Comparison of ENCODE assay signal across 18 cellular contexts in the genomic region with DNA sequence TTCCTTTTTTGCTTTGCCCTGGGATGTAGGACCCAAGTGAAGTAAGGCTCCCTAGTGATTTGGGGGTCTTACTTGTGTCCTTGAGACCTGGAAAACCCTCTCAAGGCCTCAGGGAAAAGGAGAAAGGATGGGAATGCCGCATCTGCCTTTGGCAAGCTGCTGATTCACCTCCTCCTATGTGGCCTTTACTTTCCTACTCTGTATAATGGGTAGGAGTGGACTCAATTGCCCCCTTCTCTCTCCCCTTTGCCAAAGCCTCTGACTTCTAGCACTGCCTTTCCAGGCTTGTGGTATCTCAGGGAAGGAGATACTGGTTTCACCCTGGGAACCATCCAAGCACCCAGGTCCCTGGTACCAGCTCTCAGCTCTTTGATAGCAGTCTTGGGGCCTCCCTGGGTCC. TPM values are rescaled to one million over a fixed set of nuclear protein-coding genes. Genes with fewer than 3 reads are reported as not detected.
A peak's percentile ranks its signal among the peaks of the same experiment; 100 is the strongest.
DNase-seq lines count a peak whose midpoint lies in the region; ATAC-seq, FAIRE-seq and TF ChIP-seq lines count a peak whose summit lies in the region.
"Had no signal": no experiment of that assay in that cellular context is flagged by ENCODE, and none has a peak within 500 bp of the region (broad histone marks: within the 10 kb centered on the region; RNA-seq: fewer than 3 reads in every experiment).

No MANE protein-coding gene starts in this region.

- TF ChIP-seq EP300 in HepG2 (IDR thresholded peaks at IDR 0.05; ENCODE audit: low read depth in 2 of 2, low read length in 2 of 2) (no peak), HepG2 (CRISPR knock-in tag; IDR thresholded peaks at IDR 0.05; ENCODE audit: borderline replicate concordance) (no peak)

- H3K9me3 ChIP-seq in HepG2 (ENCODE audit: low read length) (no peaks in the 10 kb centered on the region), right lobe of liver (no peaks in the 10 kb centered on the region), colonic mucosa (no peaks in the 10 kb centered on the region), mucosa of stomach (ENCODE audit: control insufficient read depth, low read length) (no peaks in the 10 kb centered on the region), prostate gland (no peaks in the 10 kb centered on the region)
- H3K9me3 ChIP-seq: BE2C had no signal

- POLR2A ChIA-PET in HepG2 (lab: Yijun Ruan, JAX): no interaction called here

- TF ChIP-seq POLR2A in HepG2 (IDR thresholded peaks at IDR 0.05; ENCODE audit: insufficient read depth in 1 of 2, low read depth in 2 of 2, low read length in 2 of 2) (no peak), right lobe of liver (IDR thresholded peaks at IDR 0.05) (no peak), prostate gland (IDR thresholded peaks at IDR 0.05) (no peak)

- CTCF ChIA-PET in HepG2 (lab: Yijun Ruan, JAX; ENCODE audit: low intra/inter-chr PET ratio, low total read pairs): no interaction called here

- in situ Hi-C loops in HepG2 (cut with HindIII; ENCODE audit: extremely low pct_ligation_motif_present, low pct_unique_long_range_greater_than_20kb) (no loop called here), GM13976 (cut with MboI; ENCODE audit: low sequenced_read_pairs, unreplicated experiment) (no loop called here)

- no peak for TF ChIP-seq CTCF in HepG2 (CRISPR knock-in tag; IDR thresholded peaks at IDR 0.05)
- TF ChIP-seq CTCF in right lobe of liver (IDR thresholded peaks at IDR 0.05): no peak
- no peak for TF ChIP-seq CTCF in colonic mucosa (IDR thresholded peaks at IDR 0.05)
- no peak for TF ChIP-seq CTCF in prostate gland (IDR thresholded peaks at IDR 0.05)
- no peak for TF ChIP-seq CTCF in GM13976 (IDR thresholded peaks at IDR 0.05; ENCODE audit: borderline replicate concordance, control extremely low read depth, extremely low read depth, insufficient read depth, missing control alignments)

- WGBS in HepG2 (ENCODE audit: low lambda C conversion rate): 0% methylated on average over 1 of the region's 1 CpG
- WGBS in right lobe of liver (ENCODE audit: insufficient coverage, low coverage, low lambda C conversion rate, missing lambda C conversion rate): no CpG with 5 or more reads among the region's 1 CpG
- 100% methylated on average over 1 of the region's 1 CpG for WGBS in prostate gland

- TF ChIP-seq RAD21 in HepG2 (CRISPR knock-in tag; IDR thresholded peaks at IDR 0.05): no peak

- H3K9ac ChIP-seq in HepG2 (ENCODE audit: insufficient read depth, low read depth, low read length) (no peak overlapping the region), colonic mucosa (ENCODE audit: low read depth in 2 of 2, low read length in 2 of 2) (peak overlapping the region in 1 of 2 donors; percentile 86), mucosa of stomach (ENCODE audit: low read length) (peak overlapping the region; percentile 16)

- no peak overlapping the region for H3K27ac ChIP-seq in HepG2 (ENCODE audit: extremely low read length, insufficient read depth, low read length)
- H3K27ac ChIP-seq in right lobe of liver: no peak overlapping the region
- peak overlapping the region; percentile 84 for H3K27ac ChIP-seq in colonic mucosa
- peak overlapping the region in 1 of 2 donors; percentile 25 for H3K27ac ChIP-seq in prostate gland

- H2AFZ ChIP-seq in HepG2 (ENCODE audit: low read length): no peak overlapping the region

- no peaks in the 10 kb centered on the region for H3K79me2 ChIP-seq in HepG2 (ENCODE audit: insufficient read depth, low read length)

- H3K4me3 ChIP-seq in HepG2 (replicated peaks in 1 of 3; ENCODE audit: insufficient read depth in 1 of 3, low read depth in 2 of 3, low read length in 3 of 3) (no peak overlapping the region), right lobe of liver (no peak overlapping the region), colonic mucosa (no peak overlapping the region), mucosa of stomach (ENCODE audit: low read length) (no peak overlapping the region), prostate gland (no peak overlapping the region)

- H3K4me1 ChIP-seq in HepG2 (ENCODE audit: insufficient read depth, low read length) (no peaks in the 10 kb centered on the region), right lobe of liver (peaks cover 0 to 16% (median 0%) of the 10 kb centered on the region in 4 donors), colonic mucosa (peaks cover 41% of the 10 kb centered on the region), mucosa of stomach (ENCODE audit: control insufficient read depth, insufficient read depth, low read length) (peaks cover 94% of the 10 kb centered on the region), prostate gland (replicated peaks) (peaks cover 17% of the 10 kb centered on the region)

- no peak for ATAC-seq in HepG2
- no peak for ATAC-seq in right lobe of liver
- ATAC-seq: PC-3 had no signal

- BruUV-seq in HepG2 (replicated peaks; lab: Mats Ljungman, UMichigan): no TSS peak

- H4K20me1 ChIP-seq in HepG2 (ENCODE audit: insufficient read depth, low read length): no peaks in the 10 kb centered on the region

- H3K27me3 ChIP-seq in HepG2 (ENCODE audit: control insufficient read depth in 1 of 2, insufficient read depth in 2 of 2, low read length in 2 of 2): peaks cover 6 to 37% of the 10 kb centered on the region in 2 experiments; a peak in 4 of 5 replicates
- no peaks in the 10 kb centered on the region for H3K27me3 ChIP-seq in right lobe of liver
- H3K27me3 ChIP-seq in colonic mucosa: no peaks in the 10 kb centered on the region
- no peaks in the 10 kb centered on the region for H3K27me3 ChIP-seq in mucosa of stomach (ENCODE audit: control insufficient read depth, insufficient read depth, low read length)
- H3K27me3 ChIP-seq in prostate gland (replicated peaks; ENCODE audit: insufficient read depth): no peaks in the 10 kb centered on the region
- H3K27me3 ChIP-seq: BE2C had no signal

- H3K36me3 ChIP-seq in HepG2 (replicated peaks in 1 of 2; ENCODE audit: control insufficient read depth in 1 of 2, insufficient read depth in 2 of 2, low read length in 2 of 2) (no peaks in the 10 kb centered on the region), right lobe of liver (no peaks in the 10 kb centered on the region), colonic mucosa (no peaks in the 10 kb centered on the region), mucosa of stomach (ENCODE audit: control insufficient read depth, insufficient read depth, low read length) (no peaks in the 10 kb centered on the region), prostate gland (no peaks in the 10 kb centered on the region)

- intact Hi-C loops in HepG2 (cut with micrococcal nuclease; ENCODE audit: unreplicated experiment): no loop called here
- intact Hi-C loops in right lobe of liver (cut with DNase I): no loop called here
- intact Hi-C loops in colonic mucosa (cut with DNase I): no loop called here
- intact Hi-C loops in prostate gland (cut with DNase I): no loop called here

- DNase-seq in HepG2 (ENCODE audit: low spot score): no peak
- no peak for DNase-seq in right lobe of liver
- DNase-seq in colonic mucosa: no peak
- DNase-seq in prostate gland (ENCODE audit: low spot score): no peak
- no peak for DNase-seq in DMS 273 treated with DMSO at 0.1 percent for 48 hours (lab: John Stamatoyannopoulos, UW)
- no peak for DNase-seq in GM13976 (ENCODE audit: low spot score)
- DNase-seq in inferior parietal cortex (ENCODE audit: extremely low spot score): no peak
- DNase-seq: ACHN; BE2C; CD4-positive, alpha-beta memory T cell; GF-D8; KG1; NCI-H1092 treated with DMSO at 0.1 percent for 48 hours; NCI-H1694 treated with DMSO at 0.1 percent for 48 hours; NCI-H345; NCI-H748 treated with DMSO at 0.1 percent for 48 hours; PC-3 had no signal

- no peak overlapping the region for H3K4me2 ChIP-seq in HepG2 (ENCODE audit: low read depth, low read length)

- FAIRE-seq in HepG2 (lab: Jason Lieb, UNC): no peak

TF ChIP-seq in HepG2, 621 proteins besides CTCF, POLR2A, EP300 and RAD21:
- TF ChIP-seq, protein P1, sequence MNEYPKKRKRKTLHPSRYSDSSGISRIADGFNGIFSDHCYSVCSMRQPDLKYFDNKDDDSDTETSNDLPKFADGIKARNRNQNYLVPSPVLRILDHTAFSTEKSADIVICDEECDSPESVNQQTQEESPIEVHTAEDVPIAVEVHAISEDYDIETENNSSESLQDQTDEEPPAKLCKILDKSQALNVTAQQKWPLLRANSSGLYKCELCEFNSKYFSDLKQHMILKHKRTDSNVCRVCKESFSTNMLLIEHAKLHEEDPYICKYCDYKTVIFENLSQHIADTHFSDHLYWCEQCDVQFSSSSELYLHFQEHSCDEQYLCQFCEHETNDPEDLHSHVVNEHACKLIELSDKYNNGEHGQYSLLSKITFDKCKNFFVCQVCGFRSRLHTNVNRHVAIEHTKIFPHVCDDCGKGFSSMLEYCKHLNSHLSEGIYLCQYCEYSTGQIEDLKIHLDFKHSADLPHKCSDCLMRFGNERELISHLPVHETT (CRISPR knock-in tag; conservative IDR thresholded peaks at IDR 0.05): no peak
- TF ChIP-seq ZNF629 (CRISPR knock-in tag; conservative IDR thresholded peaks at IDR 0.05): peak; percentile 42; the same call in 1 of the 2 replicates

RNA-seq across cellular contexts. Expression of gene UNC5B, which starts 35.4 kb away (rescaled TPM):
- total RNA-seq in HepG2 (2016; rRNA removed; fragmentation: Illumina TruSeq; extraction: Trizol) (0.07 TPM in 1 of 2 replicates, not detected in the other), right lobe of liver (1 to 10 TPM; 1.0 to 6.2 (median 2.1) TPM), colonic mucosa (10 to 100 TPM; 18.4 to 18.5 TPM), prostate gland (10 to 100 TPM; 12.8 to 58.4 TPM)
- not detected in 2 replicates for total RNA-seq in HepG2 (2016; cell fraction: cytosol; rRNA removed; fragmentation: Illumina TruSeq; extraction: Trizol; ENCODE audit: low read depth)
- 0.04 TPM in 1 of 2 replicates, not detected in the other for total RNA-seq in HepG2 (2016; cell fraction: insoluble cytoplasmic fraction; rRNA removed; fragmentation: Illumina TruSeq; extraction: Trizol)
- not detected in 2 replicates for total RNA-seq in HepG2 (2016; cell fraction: membrane; rRNA removed; fragmentation: Illumina TruSeq; extraction: Trizol)
- 0.06 TPM in 2 replicates for total RNA-seq in HepG2 (2016; cell fraction: nucleus; rRNA removed; fragmentation: Illumina TruSeq; extraction: Trizol)
- polyA plus RNA-seq in HepG2 (2011; rRNA removed): 0.07 and 0.13 TPM in 2 replicates
- polyA plus RNA-seq in HepG2 (2011; cell fraction: cytosol; rRNA removed): 0.05 and 0.08 TPM in 2 replicates
- 0.21 and 0.24 TPM in 2 replicates for polyA plus RNA-seq in HepG2 (2011; cell fraction: nucleus; rRNA removed)
- 0.13 and 0.21 TPM in 2 replicates for polyA plus RNA-seq in HepG2 (2012)
- polyA plus RNA-seq in HepG2 (2016; cell fraction: cytosol; fragmentation: Illumina TruSeq; extraction: Trizol; ENCODE audit: low read depth): not detected in 2 replicates
- 0.04 TPM in 1 of 2 replicates, not detected in the other for polyA plus RNA-seq in HepG2 (2016; cell fraction: insoluble cytoplasmic fraction; fragmentation: Illumina TruSeq; extraction: Trizol; ENCODE audit: low read depth)
- polyA plus RNA-seq in HepG2 (2016; cell fraction: membrane; fragmentation: Illumina TruSeq; extraction: Trizol; ENCODE audit: low read depth): 0.02 TPM in 1 of 2 replicates, not detected in the other
- polyA plus RNA-seq in HepG2 (2016; cell fraction: nucleus; fragmentation: Illumina TruSeq; extraction: Trizol; ENCODE audit: insufficient read depth, low read depth): 0.07 and 0.16 TPM in 2 replicates
- polyA minus RNA-seq in HepG2 (2011; rRNA and poly(A)+ RNA removed; ENCODE audit: low replicate concordance): 0.38 and 7.2 TPM in 2 replicates
- polyA minus RNA-seq in HepG2 (2011; cell fraction: cytosol; rRNA and poly(A)+ RNA removed): 0.10 TPM in 1 of 2 replicates, not detected in the other
- polyA minus RNA-seq in HepG2 (2011; cell fraction: nucleus; rRNA and poly(A)+ RNA removed): 0.12 and 0.13 TPM in 2 replicates
- total RNA-seq: CD4-positive, alpha-beta memory T cell had no signal
- polyA plus RNA-seq: CD4-positive, alpha-beta memory T cell had no signal
